Comparison of ENCODE assay signal across 2 cellular contexts in the genomic region with DNA sequence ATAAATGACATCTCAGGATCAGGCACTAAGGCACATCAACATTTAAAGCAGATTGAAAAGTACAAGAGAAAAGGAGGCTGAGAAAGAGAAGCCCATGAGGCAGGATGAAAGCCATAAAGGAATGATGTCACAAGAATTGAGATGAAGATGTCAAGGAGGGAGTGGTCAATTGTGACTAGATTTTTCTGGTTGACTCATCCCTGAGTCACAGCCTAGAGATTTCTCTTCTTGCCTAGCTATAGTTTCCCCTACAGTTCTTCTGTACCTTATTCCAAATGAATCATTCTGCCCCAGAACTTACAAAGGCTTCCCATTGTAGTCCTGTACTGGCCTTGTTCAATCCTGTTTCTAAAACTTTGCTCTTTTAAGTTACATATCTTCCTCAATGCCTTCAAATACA.
TF ChIP-seq lines count a peak whose summit lies in the region.

No MANE protein-coding gene starts in this region.

TF ChIP-seq in HCT116, 20 proteins besides CTCF, POLR2A, EP300 and RAD21 (continued from another document):
- TF ChIP-seq SRF (IDR thresholded peaks at IDR 0.05; ENCODE audit: low read depth) (no peak), JUND (IDR thresholded peaks at IDR 0.05) (no peak), EZH2phosphoT487 (IDR thresholded peaks at IDR 0.05; ENCODE audit: borderline replicate concordance) (no peak), YY1 (IDR thresholded peaks at IDR 0.05; ENCODE audit: extremely low read depth, insufficient replicate concordance, low read depth, low read length) (no peak), EGR1 (IDR thresholded peaks at IDR 0.05; ENCODE audit: low read depth) (no peak), ZNF274 (IDR thresholded peaks at IDR 0.05; ENCODE audit: low read depth, low read length) (no peak), FOSL1 (IDR thresholded peaks at IDR 0.05; ENCODE audit: low read depth) (no peak), SP1 (IDR thresholded peaks at IDR 0.05; ENCODE audit: low read depth) (no peak), EZH2 (IDR thresholded peaks at IDR 0.05) (no peak), ZFX (IDR thresholded peaks at IDR 0.05) (no peak), ELF1 (IDR thresholded peaks at IDR 0.05; ENCODE audit: borderline replicate concordance, low read depth) (no peak)
- TF ChIP-seq, protein P1, sequence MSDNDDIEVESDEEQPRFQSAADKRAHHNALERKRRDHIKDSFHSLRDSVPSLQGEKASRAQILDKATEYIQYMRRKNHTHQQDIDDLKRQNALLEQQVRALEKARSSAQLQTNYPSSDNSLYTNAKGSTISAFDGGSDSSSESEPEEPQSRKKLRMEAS (IDR thresholded peaks at IDR 0.05): no peak
- TF ChIP-seq, protein P2, sequence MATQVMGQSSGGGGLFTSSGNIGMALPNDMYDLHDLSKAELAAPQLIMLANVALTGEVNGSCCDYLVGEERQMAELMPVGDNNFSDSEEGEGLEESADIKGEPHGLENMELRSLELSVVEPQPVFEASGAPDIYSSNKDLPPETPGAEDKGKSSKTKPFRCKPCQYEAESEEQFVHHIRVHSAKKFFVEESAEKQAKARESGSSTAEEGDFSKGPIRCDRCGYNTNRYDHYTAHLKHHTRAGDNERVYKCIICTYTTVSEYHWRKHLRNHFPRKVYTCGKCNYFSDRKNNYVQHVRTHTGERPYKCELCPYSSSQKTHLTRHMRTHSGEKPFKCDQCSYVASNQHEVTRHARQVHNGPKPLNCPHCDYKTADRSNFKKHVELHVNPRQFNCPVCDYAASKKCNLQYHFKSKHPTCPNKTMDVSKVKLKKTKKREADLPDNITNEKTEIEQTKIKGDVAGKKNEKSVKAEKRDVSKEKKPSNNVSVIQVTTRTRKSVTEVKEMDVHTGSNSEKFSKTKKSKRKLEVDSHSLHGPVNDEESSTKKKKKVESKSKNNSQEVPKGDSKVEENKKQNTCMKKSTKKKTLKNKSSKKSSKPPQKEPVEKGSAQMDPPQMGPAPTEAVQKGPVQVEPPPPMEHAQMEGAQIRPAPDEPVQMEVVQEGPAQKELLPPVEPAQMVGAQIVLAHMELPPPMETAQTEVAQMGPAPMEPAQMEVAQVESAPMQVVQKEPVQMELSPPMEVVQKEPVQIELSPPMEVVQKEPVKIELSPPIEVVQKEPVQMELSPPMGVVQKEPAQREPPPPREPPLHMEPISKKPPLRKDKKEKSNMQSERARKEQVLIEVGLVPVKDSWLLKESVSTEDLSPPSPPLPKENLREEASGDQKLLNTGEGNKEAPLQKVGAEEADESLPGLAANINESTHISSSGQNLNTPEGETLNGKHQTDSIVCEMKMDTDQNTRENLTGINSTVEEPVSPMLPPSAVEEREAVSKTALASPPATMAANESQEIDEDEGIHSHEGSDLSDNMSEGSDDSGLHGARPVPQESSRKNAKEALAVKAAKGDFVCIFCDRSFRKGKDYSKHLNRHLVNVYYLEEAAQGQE (IDR thresholded peaks at IDR 0.05; ENCODE audit: low read depth): no peak
- TF ChIP-seq, protein P3, sequence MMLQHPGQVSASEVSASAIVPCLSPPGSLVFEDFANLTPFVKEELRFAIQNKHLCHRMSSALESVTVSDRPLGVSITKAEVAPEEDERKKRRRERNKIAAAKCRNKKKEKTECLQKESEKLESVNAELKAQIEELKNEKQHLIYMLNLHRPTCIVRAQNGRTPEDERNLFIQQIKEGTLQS (IDR thresholded peaks at IDR 0.05): no peak
- TF ChIP-seq, protein P4, sequence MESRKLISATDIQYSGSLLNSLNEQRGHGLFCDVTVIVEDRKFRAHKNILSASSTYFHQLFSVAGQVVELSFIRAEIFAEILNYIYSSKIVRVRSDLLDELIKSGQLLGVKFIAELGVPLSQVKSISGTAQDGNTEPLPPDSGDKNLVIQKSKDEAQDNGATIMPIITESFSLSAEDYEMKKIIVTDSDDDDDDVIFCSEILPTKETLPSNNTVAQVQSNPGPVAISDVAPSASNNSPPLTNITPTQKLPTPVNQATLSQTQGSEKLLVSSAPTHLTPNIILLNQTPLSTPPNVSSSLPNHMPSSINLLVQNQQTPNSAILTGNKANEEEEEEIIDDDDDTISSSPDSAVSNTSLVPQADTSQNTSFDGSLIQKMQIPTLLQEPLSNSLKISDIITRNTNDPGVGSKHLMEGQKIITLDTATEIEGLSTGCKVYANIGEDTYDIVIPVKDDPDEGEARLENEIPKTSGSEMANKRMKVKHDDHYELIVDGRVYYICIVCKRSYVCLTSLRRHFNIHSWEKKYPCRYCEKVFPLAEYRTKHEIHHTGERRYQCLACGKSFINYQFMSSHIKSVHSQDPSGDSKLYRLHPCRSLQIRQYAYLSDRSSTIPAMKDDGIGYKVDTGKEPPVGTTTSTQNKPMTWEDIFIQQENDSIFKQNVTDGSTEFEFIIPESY (IDR thresholded peaks at IDR 0.05; ENCODE audit: extremely low read depth, insufficient replicate concordance, low read length): peak; percentile 71

TF ChIP-seq in endothelial cell of umbilical vein, 7 proteins besides CTCF, POLR2A, EP300 and RAD21 (continued from another document):
- TF ChIP-seq, protein P1 (IDR thresholded peaks at IDR 0.05; ENCODE audit: insufficient read depth, insufficient read length): no peak
